24 cellular contexts compared by ENCODE assay signal in the genomic region with DNA sequence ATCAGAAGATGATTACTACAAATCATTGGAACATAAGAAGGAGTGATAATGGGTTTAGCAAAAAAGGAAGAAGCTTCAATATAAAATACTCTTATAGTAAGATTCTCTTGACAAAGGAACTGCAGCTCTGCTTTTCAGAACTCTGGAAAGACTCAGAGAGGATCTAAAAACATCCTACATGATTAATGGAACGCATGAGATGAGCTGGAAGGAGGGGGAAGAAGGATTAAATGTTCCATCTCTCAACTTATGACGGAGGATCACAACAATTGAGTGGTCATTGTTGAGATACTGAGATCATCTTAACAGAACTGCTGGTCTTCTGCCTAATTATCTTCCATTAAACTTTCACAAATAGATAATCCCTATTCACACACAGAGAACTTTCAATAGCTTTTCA.
DNase-seq lines count a peak whose midpoint lies in the region; ATAC-seq, FAIRE-seq and TF ChIP-seq lines count a peak whose summit lies in the region.
"Had no signal": no experiment of that assay in that cellular context is flagged by ENCODE, and none has a peak within 500 bp of the region (broad histone marks: within the 10 kb centered on the region; RNA-seq: fewer than 3 reads in every experiment).

No MANE protein-coding gene starts in this region.

- peak; percentile 38 for FAIRE-seq in D721Med (lab: Jason Lieb, UNC)
- FAIRE-seq: GM12878 had no signal

- H3K9me3 Mint-ChIP-seq in HFFc6, result no peaks in the 10 kb centered on the region
- H3K9me3 Mint-ChIP-seq: CD4-positive, alpha-beta T cell had no signal

- H3K9me3 ChIP-seq in mucosa of descending colon, result no peaks in the 10 kb centered on the region
- H3K9me3 ChIP-seq: BLaER1 treated with 17β-estradiol and CSF1 and Interleukin-3, amounts not matched to agents 10 nM and 100 nM; HAP-1; MG63; SJSA1 had no signal

- no peak overlapping the region for H3K9ac ChIP-seq in rectal smooth muscle tissue (ENCODE audit: low read length)
- H3K9ac ChIP-seq: BLaER1 treated with 17β-estradiol and CSF1 and Interleukin-3, amounts not matched to agents 10 nM and 100 nM had no signal

- H3K36me3 ChIP-seq in rectal smooth muscle tissue (ENCODE audit: control insufficient read depth, insufficient read depth, low read length), result no peaks in the 10 kb centered on the region
- no peaks in the 10 kb centered on the region for H3K36me3 ChIP-seq in mucosa of descending colon (ENCODE audit: low read depth)
- H3K36me3 ChIP-seq: BLaER1 treated with 17β-estradiol and CSF1 and Interleukin-3, amounts not matched to agents 10 nM and 100 nM; HAP-1; MG63; SJSA1 had no signal

- H3K36me3 Mint-ChIP-seq in HFFc6 (ENCODE audit: low read depth), result peaks cover 35% of the 10 kb centered on the region; the same call in 1 of the 2 replicates

- H3K4me1 Mint-ChIP-seq in HFFc6 (ENCODE audit: low read depth), result peaks cover 78% of the 10 kb centered on the region
- H3K4me1 Mint-ChIP-seq: GM23338 had no signal

- peaks cover 7% of the 10 kb centered on the region for H3K4me1 ChIP-seq in rectal smooth muscle tissue (ENCODE audit: control insufficient read depth, insufficient read depth, low read length)
- H3K4me1 ChIP-seq in mucosa of descending colon (ENCODE audit: low read depth), result no peaks in the 10 kb centered on the region
- H3K4me1 ChIP-seq: BLaER1 treated with 17β-estradiol and CSF1 and Interleukin-3, amounts not matched to agents 10 nM and 100 nM; HAP-1 had no signal

- TF ChIP-seq CTCF in D721Med (IDR thresholded peaks at IDR 0.05; ENCODE audit: insufficient read depth, missing control alignments) (no peak), HFFc6 (IDR thresholded peaks at IDR 0.05) (no peak), fibroblast of mammary gland (conservative IDR thresholded peaks at IDR 0.05; ENCODE audit: control insufficient read depth, insufficient read depth, low read depth, low read length) (no peak), mucosa of descending colon (IDR thresholded peaks at IDR 0.05) (no peak)

- H3K4me3 ChIP-seq in fibroblast of mammary gland (ENCODE audit: control insufficient read depth, low read depth, low read length) (no peak overlapping the region), rectal smooth muscle tissue (ENCODE audit: low read length) (no peak overlapping the region), mucosa of descending colon (no peak overlapping the region)
- H3K4me3 ChIP-seq: BLaER1 treated with 17β-estradiol and CSF1 and Interleukin-3, amounts not matched to agents 10 nM and 100 nM; GM12878; GM23338; HAP-1; MG63; SJSA1 had no signal

- H3K27me3 ChIP-seq in rectal smooth muscle tissue (ENCODE audit: control insufficient read depth, insufficient read depth, low read length), result no peaks in the 10 kb centered on the region
- H3K27me3 ChIP-seq: BLaER1 treated with 17β-estradiol and CSF1 and Interleukin-3, amounts not matched to agents 10 nM and 100 nM; MG63; SJSA1 had no signal

- peak overlapping the region; percentile 46 for H3K27ac ChIP-seq in rectal smooth muscle tissue (ENCODE audit: low read depth, low read length)
- H3K27ac ChIP-seq: BLaER1 treated with 17β-estradiol and CSF1 and Interleukin-3, amounts not matched to agents 10 nM and 100 nM; SJSA1 had no signal

- DNase-seq in D721Med (ENCODE audit: insufficient read length, low spot score), result no peak
- no peak for DNase-seq in HFFc6
- peak; percentile 11 for DNase-seq in fibroblast of mammary gland (ENCODE audit: low read depth)
- no peak for DNase-seq in mucosa of descending colon
- DNase-seq in cerebellum (ENCODE audit: low spot score), result no peak
- DNase-seq in left ventricle myocardium superior, result no peak
- DNase-seq: AML-193; CD4-positive, alpha-beta T cell; DMS53; MG63; NCI-H1105 treated with DMSO at 0.1 percent for 48 hours; NCI-H146; NCI-H1930; NCI-H446; NCI-H524 treated with DMSO at 0.1 percent for 48 hours; NCI-H774; Right ventricle myocardium superior; RPMI8226 had no signal

- peak overlapping the region; percentile 82 for H3K27ac Mint-ChIP-seq in HFFc6
- H3K27ac Mint-ChIP-seq: CD4-positive, alpha-beta T cell; GM23338 had no signal

- H3K27me3 Mint-ChIP-seq in HFFc6 (ENCODE audit: insufficient read depth), result no peaks in the 10 kb centered on the region; the same call in 1 of the 2 replicates
- H3K27me3 Mint-ChIP-seq: CD4-positive, alpha-beta T cell had no signal

- ATAC-seq in mucosa of descending colon, result no peak
- no peak for ATAC-seq in left ventricle myocardium superior
- ATAC-seq: GM12878, GM23338 had no signal

- peak overlapping the region; percentile 84 for H3K4me3 Mint-ChIP-seq in HFFc6
- H3K4me3 Mint-ChIP-seq: CD4-positive, alpha-beta T cell; GM23338 had no signal

- intact Hi-C loops in mucosa of descending colon (cut with DNase I, micrococcal nuclease), result no loop called here
- intact Hi-C loops in left ventricle myocardium superior (cut with micrococcal nuclease), result no loop called here
